Comparison of ENCODE assay signal across 23 cellular contexts in the genomic region with DNA sequence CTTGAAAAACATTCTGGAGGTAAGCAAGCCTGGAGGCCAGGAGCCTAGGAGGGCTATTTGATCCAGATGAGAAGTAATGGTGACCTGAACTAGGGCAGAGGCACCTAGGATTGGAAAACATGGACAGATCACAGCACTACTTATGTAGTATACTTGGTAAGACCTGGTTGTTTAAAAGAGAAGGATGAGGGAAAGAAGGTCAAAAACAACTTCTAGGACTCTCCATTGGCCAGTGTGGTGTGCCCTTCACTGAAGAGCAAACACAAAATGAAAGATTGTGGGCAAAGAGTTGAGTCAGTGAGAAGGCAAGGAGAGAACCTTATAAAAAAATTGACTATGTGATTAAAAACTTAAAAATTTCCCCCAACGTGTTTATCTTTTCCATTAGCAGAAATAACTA. TPM values are rescaled to one million over a fixed set of nuclear protein-coding genes. Genes with fewer than 3 reads are reported as not detected.
"Had no signal": no experiment of that assay in that cellular context is flagged by ENCODE, and none has a peak within 500 bp of the region (broad histone marks: within the 10 kb centered on the region; RNA-seq: fewer than 3 reads in every experiment).

No MANE protein-coding gene starts in this region.

- H3K27me3 Mint-ChIP-seq: stimulated activated naive B cell treated with anti-CD40 and anti-IgM and Interleukin-4, amounts not matched to agents 10 μg/mL and 1 μg/mL and 100 μg/mL, for 72 hours had no signal

- DNase-seq: cortex of kidney; dorsolateral prefrontal cortex; effector CD8-positive, alpha-beta T cell; foreskin melanocyte; head of caudate nucleus; hippocampal formation; left colon; left ventricle myocardium superior; mesenchymal stem cell; midbrain; spleen; stimulated activated CD4-positive, alpha-beta T cell treated with anti-CD3 and anti-CD28 coated beads, Interleukin-15, amount 100 ng/mL, for 24 hours; stimulated activated CD4-positive, alpha-beta T cell treated with anti-CD3 and anti-CD28 coated beads, Interleukin-1b, Interleukin-23, amount 100 ng/mL, for 48 hours; stimulated activated CD4-positive, alpha-beta T cell treated with anti-CD3 and anti-CD28 coated beads, Interleukin-4, amount 100 ng/mL, for 24 hours; stimulated activated naive B cell treated with anti-CD40 and anti-IgM and Interleukin-4, amounts not matched to agents 10 μg/mL and 1 μg/mL and 100 μg/mL, for 72 hours; tibial artery; upper lobe of left lung; uterus had no signal

- H3K4me3 Mint-ChIP-seq: stimulated activated naive B cell treated with anti-CD40 and anti-IgM and Interleukin-4, amounts not matched to agents 10 μg/mL and 1 μg/mL and 100 μg/mL, for 72 hours had no signal

- H3K36me3 ChIP-seq: uterus had no signal

- H3K27me3 ChIP-seq: dorsolateral prefrontal cortex, neutrophil, spleen, tibial artery, upper lobe of left lung, uterus had no signal

- ATAC-seq: left colon, left ventricle myocardium superior, sciatic nerve had no signal

- H3K27ac ChIP-seq: dorsolateral prefrontal cortex, neutrophil, spleen, tibial artery, upper lobe of left lung, uterus had no signal

- H3K4me3 ChIP-seq: dorsolateral prefrontal cortex, lung, spleen, tibial artery, upper lobe of left lung, uterus had no signal

- H3K9me3 ChIP-seq: neutrophil, spleen, tibial artery, upper lobe of left lung, uterus had no signal

- H3K4me1 ChIP-seq: tibial artery, uterus had no signal

RNA-seq across cellular contexts. Expression of gene ANKRD1, which starts 14.3 kb away (rescaled TPM):
- total RNA-seq: left colon, temporal lobe had no signal
- polyA plus RNA-seq: neural cell had no signal

RNA-seq across cellular contexts. Expression of gene HTR7, which starts 48.8 kb away (rescaled TPM):
- total RNA-seq: left ventricle myocardium superior had no signal
